In genomic region chr3:143974181-143974876, GRCh38 we compare ENCODE assay signal across 8 cellular contexts. TPM values are rescaled to one million over a fixed set of nuclear protein-coding genes. Genes with fewer than 3 reads are reported as not detected.
DNase-seq lines count a peak whose midpoint lies in the region; ATAC-seq and TF ChIP-seq lines count a peak whose summit lies in the region.
"Had no signal": no experiment of that assay in that cellular context is flagged by ENCODE, and none has a peak within 500 bp of the region (broad histone marks: within the 10 kb centered on the region; RNA-seq: fewer than 3 reads in every experiment).

No MANE protein-coding gene starts in this region.

- H3K4me1 ChIP-seq in HUES6 (ENCODE audit: control insufficient read depth, insufficient read depth, low read length) (peaks cover 41% of the 10 kb centered on the region), hepatocyte (ENCODE audit: insufficient read depth) (peaks cover 28% of the 10 kb centered on the region)

- H3K4me3 ChIP-seq in HUES6 (ENCODE audit: low read depth, low read length) (peak overlapping the region; percentile 93), hepatocyte (peak overlapping the region; percentile 87)

- no peaks in the 10 kb centered on the region for H3K9me3 Mint-ChIP-seq in activated B cell treated with CpG ODN at 0.5 μM for 24 hours
- H3K9me3 Mint-ChIP-seq in stimulated activated naive CD8-positive, alpha-beta T cell treated with anti-CD3 and anti-CD28 coated beads, Interleukin-15, amount 100 ng/mL, for 72 hours, result no peaks in the 10 kb centered on the region

- peaks cover 59% of the 10 kb centered on the region for H3K4me1 Mint-ChIP-seq in activated B cell treated with CpG ODN at 0.5 μM for 24 hours
- H3K4me1 Mint-ChIP-seq in stimulated activated naive CD8-positive, alpha-beta T cell treated with anti-CD3 and anti-CD28 coated beads, Interleukin-15, amount 100 ng/mL, for 72 hours, result peaks cover 34% of the 10 kb centered on the region

- peak overlapping the region; percentile 99 for H3K4me3 Mint-ChIP-seq in activated B cell treated with CpG ODN at 0.5 μM for 24 hours
- H3K4me3 Mint-ChIP-seq in stimulated activated naive CD8-positive, alpha-beta T cell treated with anti-CD3 and anti-CD28 coated beads, Interleukin-15, amount 100 ng/mL, for 72 hours, result peak overlapping the region; percentile 88 to 97

- POLR2A ChIA-PET in activated B cell treated with CpG ODN at 0.5 μM for 24 hours (lab: Charles Lee), result interaction anchor here (1.1 kb wide), 1 partner anchor 54 kb away, joined by 3 read pairs; no protein-coding TSS in a partner anchor

- DNase-seq in activated B cell treated with CpG ODN at 0.5 μM for 24 hours, result no peak
- DNase-seq in hepatocyte (ENCODE audit: low spot score), result no peak
- no peak for DNase-seq in stimulated activated naive CD8-positive, alpha-beta T cell treated with anti-CD3 and anti-CD28 coated beads, Interleukin-15, amount 100 ng/mL, for 72 hours
- DNase-seq in posterior cingulate gyrus, result no peak
- no peak for DNase-seq in left colon
- DNase-seq: KBM-7 had no signal

- H3K9me3 ChIP-seq in HUES6 (ENCODE audit: control insufficient read depth, insufficient read depth, low read depth, low read length) (no peaks in the 10 kb centered on the region), hepatocyte (ENCODE audit: low read depth) (no peaks in the 10 kb centered on the region)

- H3K4me2 ChIP-seq in hepatocyte, result peak overlapping the region; percentile 73

- ATAC-seq in activated B cell treated with CpG ODN at 0.5 μM for 24 hours (ENCODE audit: low read depth) (no peak), HG03135 (IDR thresholded peaks at IDR 0.05; ENCODE audit: unreplicated experiment) (no peak), left colon (no peak)
- ATAC-seq in stimulated activated naive CD8-positive, alpha-beta T cell treated with anti-CD3 and anti-CD28 coated beads, Interleukin-15, amount 100 ng/mL, for 72 hours, result no peak

- TF ChIP-seq CTCF in activated B cell treated with CpG ODN at 0.5 μM for 24 hours (IDR thresholded peaks at IDR 0.05), result no peak
- no peak for TF ChIP-seq CTCF in hepatocyte (IDR thresholded peaks at IDR 0.05; ENCODE audit: poor library complexity)

- intact Hi-C loops in activated B cell treated with CpG ODN at 0.5 μM for 24 hours (cut with micrococcal nuclease) (loop anchor here (5.0 to 10.0 kb wide), 8 partner anchors 300 to 1827 kb away; partner anchors contain the start of genes ATR, PLS1, TFDP2 and XRN1), posterior cingulate gyrus (cut with DNase I) (loop anchor here (5.0 kb wide), 1 partner anchor 58 kb away; no protein-coding TSS in a partner anchor), left colon (cut with DNase I, micrococcal nuclease) (no loop called here)

- CTCF ChIA-PET in activated B cell treated with CpG ODN at 0.5 μM for 24 hours (lab: Charles Lee), result interaction anchor here (0.9 to 2.5 kb wide), 5 partner anchors 9 to 89 kb away, joined by 3 to 9 read pairs (median 7); no protein-coding TSS in a partner anchor

- H2AFZ ChIP-seq in hepatocyte, result no peak overlapping the region

- peaks cover 67% of the 10 kb centered on the region for H3K79me2 ChIP-seq in hepatocyte

- H3K9ac ChIP-seq in HUES6 (ENCODE audit: low read length), result peak overlapping the region; percentile 53

- no peaks in the 10 kb centered on the region for H4K20me1 ChIP-seq in hepatocyte (ENCODE audit: insufficient read depth, poor library complexity, severe bottlenecking)

- WGBS in hepatocyte (ENCODE audit: low lambda C conversion rate, missing lambda C conversion rate), result 2% methylated on average over 5 of the region's 5 CpGs

- H3K27me3 Mint-ChIP-seq in activated B cell treated with CpG ODN at 0.5 μM for 24 hours, result no peaks in the 10 kb centered on the region
- H3K27me3 Mint-ChIP-seq in stimulated activated naive CD8-positive, alpha-beta T cell treated with anti-CD3 and anti-CD28 coated beads, Interleukin-15, amount 100 ng/mL, for 72 hours, result peaks cover 6% of the 10 kb centered on the region

- H3K27ac ChIP-seq in HUES6 (ENCODE audit: low read depth, low read length) (no peak overlapping the region), hepatocyte (peak overlapping the region; percentile 93)

- H3K27ac Mint-ChIP-seq in activated B cell treated with CpG ODN at 0.5 μM for 24 hours, result peak overlapping the region; percentile 98
- H3K27ac Mint-ChIP-seq in stimulated activated naive CD8-positive, alpha-beta T cell treated with anti-CD3 and anti-CD28 coated beads, Interleukin-15, amount 100 ng/mL, for 72 hours, result no peak overlapping the region

- no peaks in the 10 kb centered on the region for H3K27me3 ChIP-seq in HUES6 (ENCODE audit: control insufficient read depth, insufficient read depth, low read length)
- no peaks in the 10 kb centered on the region for H3K27me3 ChIP-seq in hepatocyte

- no peaks in the 10 kb centered on the region for H3K9me2 ChIP-seq in hepatocyte (replicated peaks; ENCODE audit: insufficient read depth)

- H3K36me3 ChIP-seq in HUES6 (ENCODE audit: control insufficient read depth, insufficient read depth, low read length) (no peaks in the 10 kb centered on the region), hepatocyte (replicated peaks; ENCODE audit: insufficient read depth, low read depth) (no peaks in the 10 kb centered on the region)

- H3K36me3 Mint-ChIP-seq in activated B cell treated with CpG ODN at 0.5 μM for 24 hours (ENCODE audit: low read depth), result peaks cover 16% of the 10 kb centered on the region

RNA-seq across cellular contexts. Expression of gene DIPK2A, which starts 2.7 kb away (rescaled TPM):
- 19.0 and 23.0 TPM in 2 replicates for total RNA-seq in activated B cell treated with CpG ODN at 0.5 μM for 24 hours
- total RNA-seq in hepatocyte, result 87.2 and 90.8 TPM in 2 replicates
- polyA plus RNA-seq in hepatocyte, result 45.8 and 46.1 TPM in 2 replicates
- total RNA-seq in left colon, result 10 to 100 TPM; 12.5 to 18.3 TPM

Comparison
In these comparisons a context has a peak if more than half of its experiments do, and no peak if none do; other contexts are left out.
1. intact Hi-C loops: an anchor here in activated B cell treated with CpG ODN at 0.5 μM for 24 hours (5.0 to 10.0 kb wide) and posterior cingulate gyrus (5.0 kb wide); none called in left colon.